ENCODE assay signal across 21 cellular contexts in the genomic region with DNA sequence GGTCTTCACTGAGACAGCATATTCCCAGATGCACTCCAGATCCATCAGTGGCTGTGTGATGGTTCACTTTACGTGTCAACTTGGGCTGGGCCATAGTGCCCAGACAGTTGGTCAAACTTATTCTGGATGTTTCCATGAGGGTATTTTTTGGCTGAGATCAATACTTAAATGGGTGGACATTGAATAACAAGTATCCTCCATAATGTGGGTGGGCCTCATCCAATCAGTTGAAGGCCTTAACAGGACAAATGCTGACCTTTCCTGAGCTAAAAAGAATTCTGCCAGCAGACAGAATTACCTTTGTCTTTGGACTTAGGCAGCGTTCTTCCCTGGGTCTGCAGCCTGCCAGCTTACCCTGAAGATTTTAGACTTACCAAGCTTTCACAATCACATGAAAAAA.
DNase-seq lines count a peak whose midpoint lies in the region; ATAC-seq, FAIRE-seq and TF ChIP-seq lines count a peak whose summit lies in the region.
"Had no signal": no experiment of that assay in that cellular context is flagged by ENCODE, and none has a peak within 500 bp of the region (broad histone marks: within the 10 kb centered on the region; RNA-seq: fewer than 3 reads in every experiment).

No MANE protein-coding gene starts in this region.

- H3K27ac ChIP-seq in MM.1S (ENCODE audit: low read length) (peak overlapping the region; percentile 94), SU-DHL-6 (ENCODE audit: low read depth, low read length) (peak overlapping the region; percentile 44)
- H3K27ac ChIP-seq: A549 had no signal

- DNase-seq in HTR-8/SVneo (ENCODE audit: insufficient read length, low spot score) (no peak), MM.1S (no peak), left lobe of liver (ENCODE audit: low spot score) (no peak)
- no peak for DNase-seq in activated naive CD8-positive, alpha-beta T cell treated with anti-CD3 and anti-CD28 coated beads for 36 hours
- DNase-seq: 8988T, ACHN, C1 segment of cervical spinal cord, Calu3, COR-L47, DMS53, DMS79 treated with DMSO at 0.1 percent for 48 hours, GF-D8, H9, HFFc6 had no signal

- peak overlapping the region; percentile 40 for H3K9ac ChIP-seq in MM.1S (ENCODE audit: low read length)
- no peak overlapping the region for H3K9ac ChIP-seq in SU-DHL-6 (ENCODE audit: low read length)

- H3K9me3 ChIP-seq in MM.1S (replicated peaks; ENCODE audit: insufficient read depth, low read length) (no peaks in the 10 kb centered on the region), SU-DHL-6 (ENCODE audit: insufficient read depth, low read length) (peaks cover 5% of the 10 kb centered on the region; the same call in 1 of the 2 replicates)
- H3K9me3 ChIP-seq: A549 had no signal

- no peaks in the 10 kb centered on the region for H3K4me1 Mint-ChIP-seq in activated naive CD8-positive, alpha-beta T cell treated with anti-CD3 and anti-CD28 coated beads for 36 hours
- H3K4me1 Mint-ChIP-seq: CD4-positive, alpha-beta memory T cell; H9 had no signal

- no peaks in the 10 kb centered on the region for H3K79me2 ChIP-seq in MM.1S (ENCODE audit: low read length)
- H3K79me2 ChIP-seq in SU-DHL-6 (ENCODE audit: insufficient read depth, low read length), result no peaks in the 10 kb centered on the region

- H3K4me3 ChIP-seq in MM.1S (ENCODE audit: low read length) (0 out of 2 replicates have a peak overlapping the region, but pooled peaks have one; percentile 0), SU-DHL-6 (ENCODE audit: insufficient read depth, low read length, poor library complexity, severe bottlenecking) (no peak overlapping the region)
- H3K4me3 ChIP-seq: A549, GM23338 had no signal

- no peaks in the 10 kb centered on the region for H3K9me3 Mint-ChIP-seq in activated naive CD8-positive, alpha-beta T cell treated with anti-CD3 and anti-CD28 coated beads for 36 hours
- H3K9me3 Mint-ChIP-seq: HFFc6 had no signal

- H4K20me1 ChIP-seq in MM.1S (ENCODE audit: insufficient read depth, low read length), result no peaks in the 10 kb centered on the region
- no peaks in the 10 kb centered on the region for H4K20me1 ChIP-seq in SU-DHL-6 (ENCODE audit: low read depth, low read length)

- H3K36me3 Mint-ChIP-seq in activated naive CD8-positive, alpha-beta T cell treated with anti-CD3 and anti-CD28 coated beads for 36 hours, result no peaks in the 10 kb centered on the region
- H3K36me3 Mint-ChIP-seq: CD4-positive, alpha-beta memory T cell had no signal

- H3F3A ChIP-seq in MM.1S (ENCODE audit: insufficient read depth, low read length) (peaks cover 31% of the 10 kb centered on the region), SU-DHL-6 (ENCODE audit: insufficient read depth) (no peaks in the 10 kb centered on the region)

- H2AFZ ChIP-seq in MM.1S (ENCODE audit: low read length) (peak overlapping the region; percentile 12; the same call in 1 of the 2 replicates), SU-DHL-6 (ENCODE audit: low read depth, low read length, severe bottlenecking) (no peak overlapping the region)
- H2AFZ ChIP-seq: GM23338 had no signal

- H3K4me1 ChIP-seq in MM.1S (ENCODE audit: low read length), result peaks cover 52% of the 10 kb centered on the region
- H3K4me1 ChIP-seq: A549 had no signal

- no peaks in the 10 kb centered on the region for H3K9me2 ChIP-seq in MM.1S (replicated peaks; ENCODE audit: insufficient read depth, low read length)
- H3K9me2 ChIP-seq in SU-DHL-6 (replicated peaks; ENCODE audit: insufficient read depth, low read length), result no peaks in the 10 kb centered on the region

- H3K4me3 Mint-ChIP-seq in activated naive CD8-positive, alpha-beta T cell treated with anti-CD3 and anti-CD28 coated beads for 36 hours, result no peak overlapping the region
- H3K4me3 Mint-ChIP-seq: CD4-positive, alpha-beta memory T cell; GM23338; H9; HFFc6 had no signal

- H3K36me3 ChIP-seq in MM.1S (replicated peaks; ENCODE audit: insufficient read depth, low read length) (no peaks in the 10 kb centered on the region), SU-DHL-6 (ENCODE audit: low read length) (no peaks in the 10 kb centered on the region)

- FAIRE-seq in HTR-8/SVneo (lab: Jason Lieb, UNC), result peak; percentile 57
- FAIRE-seq: A549, GM12892 had no signal

- no peaks in the 10 kb centered on the region for H3K27me3 ChIP-seq in MM.1S (replicated peaks; ENCODE audit: insufficient read depth, low read length)
- no peaks in the 10 kb centered on the region for H3K27me3 ChIP-seq in SU-DHL-6 (ENCODE audit: low read length)

- H3K27me3 Mint-ChIP-seq in activated naive CD8-positive, alpha-beta T cell treated with anti-CD3 and anti-CD28 coated beads for 36 hours, result peaks cover 6% of the 10 kb centered on the region

- H3K4me2 ChIP-seq in MM.1S (ENCODE audit: low read depth, low read length), result peak overlapping the region; percentile 64
- H3K4me2 ChIP-seq in SU-DHL-6 (ENCODE audit: low read depth, low read length, poor library complexity, severe bottlenecking), result no peak overlapping the region
- H3K4me2 ChIP-seq: A549, GM23338 had no signal

- no peak for ATAC-seq in GM18498 (IDR thresholded peaks at IDR 0.05; ENCODE audit: unreplicated experiment)
- ATAC-seq in left lobe of liver, result no peak
- ATAC-seq: A549, GM23338, HCT116 had no signal

- no peak for TF ChIP-seq CTCF in MM.1S (IDR thresholded peaks at IDR 0.05; ENCODE audit: low read length)
- no peak for TF ChIP-seq CTCF in SU-DHL-6 (IDR thresholded peaks at IDR 0.05; ENCODE audit: insufficient read depth, low read length, poor library complexity, severe bottlenecking)

- H3K27ac Mint-ChIP-seq in activated naive CD8-positive, alpha-beta T cell treated with anti-CD3 and anti-CD28 coated beads for 36 hours, result no peak overlapping the region
- H3K27ac Mint-ChIP-seq: CD4-positive, alpha-beta memory T cell; GM23338; H9; HFFc6 had no signal
